1 cellular context compared by ENCODE assay signal in the genomic region with DNA sequence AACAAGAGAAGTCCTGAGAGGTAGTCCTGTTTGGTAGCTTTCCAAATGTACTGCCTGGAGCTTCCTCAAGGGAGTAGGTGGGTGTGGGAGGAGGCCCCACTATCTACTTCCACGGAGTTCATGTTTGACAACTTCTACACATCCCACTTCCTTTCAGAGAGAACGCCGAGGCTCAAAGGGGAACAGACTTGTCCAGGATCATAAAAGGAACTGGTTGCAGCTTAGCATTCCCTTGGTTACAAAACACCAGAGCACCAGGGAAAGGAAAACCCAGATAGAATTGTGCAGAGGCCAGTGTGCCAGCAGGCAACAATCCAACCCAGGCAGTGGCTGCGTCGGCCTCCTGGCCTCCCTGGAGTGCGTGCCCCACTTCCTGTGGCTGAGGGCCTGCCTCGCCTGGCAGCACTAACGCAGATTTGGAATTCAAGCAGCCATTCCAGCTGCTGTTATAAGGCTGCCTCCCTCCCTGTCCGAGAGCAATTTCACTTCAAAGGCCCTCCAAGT.
TF ChIP-seq lines count a peak whose summit lies in the region.

No MANE protein-coding gene starts in this region.

TF ChIP-seq in K562, 482 proteins besides CTCF, POLR2A, EP300 and RAD21 (continued from another document and continues in another):
- no peak for TF ChIP-seq SRSF7 (optimal IDR thresholded peaks at IDR 0.05; ENCODE audit: low read depth, low read length)
- no peak for TF ChIP-seq ZBTB1 (CRISPR knock-in tag; IDR thresholded peaks at IDR 0.05; ENCODE audit: borderline replicate concordance, low read depth)
- no peak for TF ChIP-seq ZNF253 (CRISPR knock-in tag; conservative IDR thresholded peaks at IDR 0.05)
- no peak for TF ChIP-seq TAF1 (IDR thresholded peaks at IDR 0.05; ENCODE audit: control insufficient read depth, extremely low read depth, insufficient read depth, low read length, severe bottlenecking)
- TF ChIP-seq TAF7 (tag; IDR thresholded peaks at IDR 0.05), result no peak
- no peak for TF ChIP-seq ID3 (CRISPR knock-in tag; IDR thresholded peaks at IDR 0.05)
- no peak for TF ChIP-seq ID3 (tag; IDR thresholded peaks at IDR 0.05)
- TF ChIP-seq, protein P1, sequence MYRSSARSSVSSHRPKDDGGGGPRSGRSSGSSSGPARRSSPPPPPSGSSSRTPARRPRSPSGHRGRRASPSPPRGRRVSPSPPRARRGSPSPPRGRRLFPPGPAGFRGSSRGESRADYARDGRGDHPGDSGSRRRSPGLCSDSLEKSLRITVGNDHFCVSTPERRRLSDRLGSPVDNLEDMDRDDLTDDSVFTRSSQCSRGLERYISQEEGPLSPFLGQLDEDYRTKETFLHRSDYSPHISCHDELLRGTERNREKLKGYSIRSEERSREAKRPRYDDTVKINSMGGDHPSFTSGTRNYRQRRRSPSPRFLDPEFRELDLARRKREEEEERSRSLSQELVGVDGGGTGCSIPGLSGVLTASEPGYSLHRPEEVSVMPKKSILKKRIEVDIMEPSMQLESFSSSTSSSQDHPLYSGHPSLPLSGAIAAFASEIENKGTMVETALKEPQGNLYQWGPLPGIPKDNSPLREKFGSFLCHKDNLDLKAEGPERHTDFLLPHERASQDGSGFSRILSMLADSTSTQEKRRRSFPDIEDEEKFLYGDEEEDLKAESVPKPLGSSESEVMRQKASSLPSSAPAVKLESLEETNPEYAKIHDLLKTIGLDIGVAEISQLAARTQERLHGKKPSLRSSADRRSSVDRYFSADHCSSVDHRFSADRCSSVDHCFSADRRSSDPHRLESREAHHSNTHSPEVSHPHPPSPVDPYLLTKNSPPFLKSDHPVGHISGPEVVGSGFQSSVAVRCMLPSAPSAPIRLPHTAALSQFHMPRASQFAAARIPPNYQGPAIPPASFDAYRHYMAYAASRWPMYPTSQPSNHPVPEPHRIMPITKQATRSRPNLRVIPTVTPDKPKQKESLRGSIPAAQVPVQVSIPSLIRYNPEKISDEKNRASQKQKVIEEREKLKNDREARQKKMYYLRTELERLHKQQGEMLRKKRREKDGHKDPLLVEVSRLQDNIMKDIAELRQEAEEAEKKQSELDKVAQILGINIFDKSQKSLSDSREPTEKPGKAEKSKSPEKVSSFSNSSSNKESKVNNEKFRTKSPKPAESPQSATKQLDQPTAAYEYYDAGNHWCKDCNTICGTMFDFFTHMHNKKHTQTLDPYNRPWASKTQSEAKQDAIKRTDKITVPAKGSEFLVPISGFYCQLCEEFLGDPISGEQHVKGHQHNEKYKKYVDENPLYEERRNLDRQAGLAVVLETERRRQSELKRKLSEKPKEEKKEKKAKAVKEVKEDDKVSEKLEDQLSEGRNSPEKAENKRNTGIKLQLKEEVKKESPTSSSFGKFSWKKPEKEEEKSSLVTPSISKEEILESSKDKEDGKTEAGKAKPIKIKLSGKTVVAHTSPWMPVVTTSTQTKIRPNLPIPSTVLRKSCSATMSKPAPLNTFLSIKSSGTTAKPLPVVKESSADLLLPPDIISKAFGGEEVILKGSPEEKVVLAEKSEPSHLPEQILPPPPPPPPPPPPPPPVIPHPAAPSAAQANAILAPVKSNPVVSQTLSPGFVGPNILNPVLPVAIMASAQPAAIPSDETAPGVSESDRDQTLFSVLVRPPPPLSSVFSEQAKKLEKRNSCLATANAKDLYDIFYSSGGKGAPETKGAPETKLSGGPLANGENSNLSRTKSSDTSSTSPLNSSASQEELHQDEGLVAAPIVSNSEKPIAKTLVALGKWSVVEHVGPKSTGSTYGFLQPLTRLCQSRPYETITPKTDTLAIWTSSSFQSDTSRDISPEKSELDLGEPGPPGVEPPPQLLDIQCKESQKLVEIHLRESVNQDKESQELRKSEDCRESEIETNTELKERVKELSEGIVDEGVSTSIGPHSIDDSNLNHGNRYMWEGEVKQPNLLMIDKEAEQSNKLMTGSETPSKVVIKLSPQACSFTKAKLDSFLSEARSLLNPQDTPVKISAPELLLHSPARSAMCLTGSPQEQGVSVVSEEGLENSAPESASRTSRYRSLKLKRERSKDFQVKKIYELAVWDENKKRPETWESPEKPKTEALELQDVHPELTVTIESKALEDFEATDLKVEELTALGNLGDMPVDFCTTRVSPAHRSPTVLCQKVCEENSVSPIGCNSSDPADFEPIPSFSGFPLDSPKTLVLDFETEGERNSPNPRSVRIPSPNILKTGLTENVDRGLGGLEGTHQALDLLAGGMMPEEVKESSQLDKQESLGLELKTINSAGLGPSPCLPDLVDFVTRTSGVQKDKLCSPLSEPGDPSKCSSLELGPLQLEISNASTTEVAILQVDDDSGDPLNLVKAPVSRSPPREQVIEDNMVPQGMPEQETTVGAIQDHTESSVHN (IDR thresholded peaks at IDR 0.05; ENCODE audit: borderline replicate concordance in 1 of 2, low read depth in 1 of 2), result no peak
- no peak for TF ChIP-seq SRF (CRISPR knock-in tag; IDR thresholded peaks at IDR 0.05)
- 0 out of 2 replicates have a peak, but pooled peaks have one; percentile 12 for TF ChIP-seq ZNF224 (CRISPR knock-in tag; IDR thresholded peaks at IDR 0.05)
- TF ChIP-seq CCNT2 (IDR thresholded peaks at IDR 0.05; ENCODE audit: borderline replicate concordance, extremely low read depth, insufficient read length, low read depth, low read length), result peak; percentile 21
- no peak for TF ChIP-seq NELFE (IDR thresholded peaks at IDR 0.05; ENCODE audit: insufficient read depth, insufficient read length)
- TF ChIP-seq IRF9 (tag; IDR thresholded peaks at IDR 0.05), result no peak
- no peak for TF ChIP-seq ZNF589 (CRISPR knock-in tag; IDR thresholded peaks at IDR 0.05; ENCODE audit: low read depth)
- TF ChIP-seq ZNF143 (CRISPR knock-in tag; IDR thresholded peaks at IDR 0.05), result no peak
- no peak for TF ChIP-seq RBM25 (IDR thresholded peaks at IDR 0.05; ENCODE audit: low read depth, low read length, severe bottlenecking)
- TF ChIP-seq, protein P2, sequence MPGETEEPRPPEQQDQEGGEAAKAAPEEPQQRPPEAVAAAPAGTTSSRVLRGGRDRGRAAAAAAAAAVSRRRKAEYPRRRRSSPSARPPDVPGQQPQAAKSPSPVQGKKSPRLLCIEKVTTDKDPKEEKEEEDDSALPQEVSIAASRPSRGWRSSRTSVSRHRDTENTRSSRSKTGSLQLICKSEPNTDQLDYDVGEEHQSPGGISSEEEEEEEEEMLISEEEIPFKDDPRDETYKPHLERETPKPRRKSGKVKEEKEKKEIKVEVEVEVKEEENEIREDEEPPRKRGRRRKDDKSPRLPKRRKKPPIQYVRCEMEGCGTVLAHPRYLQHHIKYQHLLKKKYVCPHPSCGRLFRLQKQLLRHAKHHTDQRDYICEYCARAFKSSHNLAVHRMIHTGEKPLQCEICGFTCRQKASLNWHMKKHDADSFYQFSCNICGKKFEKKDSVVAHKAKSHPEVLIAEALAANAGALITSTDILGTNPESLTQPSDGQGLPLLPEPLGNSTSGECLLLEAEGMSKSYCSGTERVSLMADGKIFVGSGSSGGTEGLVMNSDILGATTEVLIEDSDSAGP (CRISPR knock-in tag; IDR thresholded peaks at IDR 0.05), result no peak
- TF ChIP-seq KDM5B (IDR thresholded peaks at IDR 0.05; ENCODE audit: insufficient replicate concordance, low read depth, low read length), result no peak
- no peak for TF ChIP-seq ZMIZ1 (IDR thresholded peaks at IDR 0.05; ENCODE audit: low read depth in 2 of 2, low read length in 2 of 2)
- TF ChIP-seq CHCHD3 (CRISPR knock-in tag; IDR thresholded peaks at IDR 0.05), result no peak
- no peak for TF ChIP-seq ZZZ3 (IDR thresholded peaks at IDR 0.05)
- no peak for TF ChIP-seq RBM15 (IDR thresholded peaks at IDR 0.05; ENCODE audit: insufficient read depth, low read length)
- no peak for TF ChIP-seq SMAD2 (IDR thresholded peaks at IDR 0.05; ENCODE audit: low read depth, low read length)
- no peak for TF ChIP-seq MTA1 (IDR thresholded peaks at IDR 0.05; ENCODE audit: borderline replicate concordance)
- TF ChIP-seq SP2 (IDR thresholded peaks at IDR 0.05; ENCODE audit: extremely low read depth, low read depth, low read length, poor library complexity, severe bottlenecking), result no peak
- no peak for TF ChIP-seq ZNF830 (CRISPR knock-in tag; IDR thresholded peaks at IDR 0.05)
- no peak for TF ChIP-seq TSHZ1 (CRISPR knock-in tag; IDR thresholded peaks at IDR 0.05)
- TF ChIP-seq E2F3 (CRISPR knock-in tag; IDR thresholded peaks at IDR 0.05), result no peak
- no peak for TF ChIP-seq ZNF57 (CRISPR knock-in tag; IDR thresholded peaks at IDR 0.05)
- TF ChIP-seq ZNF232 (CRISPR knock-in tag; IDR thresholded peaks at IDR 0.05), result no peak
- peak; percentile 12; the same call in 1 of the 2 replicates for TF ChIP-seq GABPB1 (CRISPR knock-in tag; IDR thresholded peaks at IDR 0.05)
- TF ChIP-seq PML (IDR thresholded peaks at IDR 0.05; ENCODE audit: low read length), result no peak
- TF ChIP-seq AFF4 (CRISPR knock-in tag; IDR thresholded peaks at IDR 0.05), result no peak
- no peak for TF ChIP-seq GTF2F1 (IDR thresholded peaks at IDR 0.05; ENCODE audit: low read depth, low read length)
- TF ChIP-seq HDAC2 (IDR thresholded peaks at IDR 0.05), result 0 out of 2 replicates have a peak, but pooled peaks have one; percentile 23
- peak; percentile 51 for TF ChIP-seq ARID1B (IDR thresholded peaks at IDR 0.05)
